15 cellular contexts compared by ENCODE assay signal in the genomic region with DNA sequence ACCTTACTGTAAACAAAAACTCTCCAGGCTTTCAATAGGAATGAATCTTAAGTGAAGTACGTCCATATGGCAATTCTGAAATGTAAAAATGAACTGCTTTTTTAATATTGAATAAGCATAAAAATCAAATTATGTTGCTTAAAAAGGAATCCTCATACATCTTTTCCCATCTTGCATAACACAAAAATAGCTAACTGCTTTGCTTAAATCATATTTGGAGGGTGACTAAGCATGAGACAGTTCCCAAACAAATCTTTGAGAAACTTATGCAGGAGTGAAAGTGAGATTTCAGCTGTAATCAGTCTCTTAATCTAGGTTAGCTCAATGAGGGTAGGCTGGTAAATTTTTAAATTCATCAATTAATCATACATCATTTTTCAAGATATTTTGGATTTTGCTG.
DNase-seq lines count a peak whose midpoint lies in the region; ATAC-seq, FAIRE-seq and TF ChIP-seq lines count a peak whose summit lies in the region.
"Had no signal": no experiment of that assay in that cellular context is flagged by ENCODE, and none has a peak within 500 bp of the region (broad histone marks: within the 10 kb centered on the region; RNA-seq: fewer than 3 reads in every experiment).

No MANE protein-coding gene starts in this region.

- H3K36me3 ChIP-seq in mammary epithelial cell (ENCODE audit: insufficient read depth, low read length) (no peaks in the 10 kb centered on the region), kidney (ENCODE audit: control insufficient read depth in 1 of 2, insufficient read depth in 2 of 2, low read length in 2 of 2) (peaks cover 0 to 2% of the 10 kb centered on the region in 2 donors), right lobe of liver (no peaks in the 10 kb centered on the region), testis (ENCODE audit: low read depth, missing control alignments) (no peaks in the 10 kb centered on the region), BE2C (no peaks in the 10 kb centered on the region)
- H3K36me3 ChIP-seq: sigmoid colon had no signal

- CTCF ChIA-PET in A549 (lab: Yijun Ruan, JAX): no interaction called here
- CTCF ChIA-PET in mammary epithelial cell (lab: Charles Lee; ENCODE audit: low non-redundant PET): interaction anchor here (0.5 kb wide), 1 partner anchor 45 kb away, joined by 4 read pairs; no protein-coding TSS in a partner anchor

- H3K9ac ChIP-seq in mammary epithelial cell (ENCODE audit: insufficient read depth, low read length) (no peak overlapping the region), kidney (ENCODE audit: low read length in 2 of 2) (no peak overlapping the region)

- TF ChIP-seq POLR2A in A549 (IDR thresholded peaks at IDR 0.05; ENCODE audit: low read length) (no peak), right lobe of liver (IDR thresholded peaks at IDR 0.05) (no peak), testis (IDR thresholded peaks at IDR 0.05) (no peak)

- in situ Hi-C loops in mammary epithelial cell (cut with MboI; ENCODE audit: low sequenced_read_pairs in 2 of 2): no loop called here

- TF ChIP-seq EP300 in A549 (IDR thresholded peaks at IDR 0.05): no peak

- dilution Hi-C loops in mammary epithelial cell (cut with HindIII; ENCODE audit: low sequenced_read_pairs): no loop called here

- no peak for FAIRE-seq in A549 (lab: Jason Lieb, UNC)
- peak; percentile 21 for FAIRE-seq in kidney (lab: Jason Lieb, UNC)

- H3K4me3 ChIP-seq in A549 (no peak overlapping the region), mammary epithelial cell (replicated peaks in 1 of 3; ENCODE audit: insufficient read depth in 1 of 3, low read depth in 2 of 3, low read length in 3 of 3) (no peak overlapping the region), kidney (ENCODE audit: low read length in 2 of 2) (no peak overlapping the region), right lobe of liver (no peak overlapping the region), testis (no peak overlapping the region), BE2C (ENCODE audit: low read depth, low read length) (no peak overlapping the region)
- H3K4me3 ChIP-seq: sigmoid colon had no signal

- no TSS peak for BruUV-seq in mammary epithelial cell (replicated peaks; lab: Mats Ljungman, UMichigan)

- H3K27ac ChIP-seq in A549 (no peak overlapping the region), mammary epithelial cell (ENCODE audit: insufficient read depth, low read depth, low read length) (no peak overlapping the region), kidney (ENCODE audit: low read depth in 2 of 2, low read length in 2 of 2) (no peak overlapping the region), right lobe of liver (no peak overlapping the region), testis (no peak overlapping the region)
- H3K27ac ChIP-seq: sigmoid colon had no signal

- TF ChIP-seq RAD21 in A549 (conservative IDR thresholded peaks at IDR 0.05 in 1 of 2, IDR thresholded peaks at IDR 0.05 in 1 of 2): no peak

- no peak for TF ChIP-seq CTCF in A549 (IDR thresholded peaks at IDR 0.05)
- no peak for TF ChIP-seq CTCF in mammary epithelial cell (conservative IDR thresholded peaks at IDR 0.05 in 1 of 2, IDR thresholded peaks at IDR 0.05 in 1 of 2; ENCODE audit: extremely low read depth in 1 of 2, insufficient read depth in 1 of 2, low read depth in 1 of 2, low read length in 2 of 2)
- TF ChIP-seq CTCF in kidney (IDR thresholded peaks at IDR 0.05; ENCODE audit: borderline replicate concordance, extremely low read depth, insufficient read depth): no peak
- no peak for TF ChIP-seq CTCF in right lobe of liver (IDR thresholded peaks at IDR 0.05)
- no peak for TF ChIP-seq CTCF in testis (IDR thresholded peaks at IDR 0.05)
- TF ChIP-seq CTCF in BE2C (IDR thresholded peaks at IDR 0.05; ENCODE audit: low read depth, low read length): no peak

- H3K27me3 ChIP-seq in mammary epithelial cell (ENCODE audit: insufficient read depth, low read length) (no peaks in the 10 kb centered on the region), right lobe of liver (no peaks in the 10 kb centered on the region), testis (no peaks in the 10 kb centered on the region), BE2C (no peaks in the 10 kb centered on the region)
- H3K27me3 ChIP-seq: sigmoid colon had no signal

- H3K9me3 ChIP-seq in A549: no peaks in the 10 kb centered on the region
- no peaks in the 10 kb centered on the region for H3K9me3 ChIP-seq in mammary epithelial cell (replicated peaks; ENCODE audit: insufficient read depth, low read length)
- no peaks in the 10 kb centered on the region for H3K9me3 ChIP-seq in kidney (ENCODE audit: control insufficient read depth in 1 of 2, low read length in 2 of 2)
- no peaks in the 10 kb centered on the region for H3K9me3 ChIP-seq in right lobe of liver
- no peaks in the 10 kb centered on the region for H3K9me3 ChIP-seq in testis
- no peaks in the 10 kb centered on the region for H3K9me3 ChIP-seq in BE2C
- H3K9me3 ChIP-seq: sigmoid colon had no signal

- H3K4me1 ChIP-seq in A549 (peaks cover 31% of the 10 kb centered on the region), mammary epithelial cell (ENCODE audit: insufficient read depth, low read length) (peaks cover 5% of the 10 kb centered on the region), kidney (ENCODE audit: control insufficient read depth in 1 of 2, insufficient read depth in 1 of 2, low read depth in 1 of 2, low read length in 2 of 2) (peaks cover 0 to 4% of the 10 kb centered on the region in 2 donors), right lobe of liver (peaks cover 0 to 6% (median 0%) of the 10 kb centered on the region in 4 donors), testis (no peaks in the 10 kb centered on the region), BE2C (no peaks in the 10 kb centered on the region)

- no peaks in the 10 kb centered on the region for H3K79me2 ChIP-seq in mammary epithelial cell (ENCODE audit: insufficient read depth, low read length)

- no peak for DNase-seq in A549 (ENCODE audit: low read depth in 1 of 2, low spot score in 1 of 2)
- DNase-seq in HS-27A (ENCODE audit: low read depth): peak; percentile 5
- peak; percentile 65 for DNase-seq in mammary epithelial cell
- no peak for DNase-seq in kidney
- no peak for DNase-seq in NCI-H2227 treated with DMSO at 0.1 percent for 48 hours (lab: John Stamatoyannopoulos, UW)
- no peak for DNase-seq in right lobe of liver
- DNase-seq in testis: no peak
- no peak for DNase-seq in BE2C
- DNase-seq: activated gamma-delta T cell; MM.1S; nephron progenitor cell; SHP77 treated with DMSO at 0.1 percent for 48 hours; sigmoid colon; stimulated activated naive CD8-positive, alpha-beta T cell treated with anti-CD3 and anti-CD28 coated beads, Interleukin-15, amount 100 ng/mL, for 72 hours had no signal

- POLR2A ChIA-PET in A549 (lab: Yijun Ruan, JAX): no interaction called here

- no peak for ATAC-seq in A549
- ATAC-seq in right lobe of liver: no peak
- ATAC-seq: HCT116; stimulated activated naive CD8-positive, alpha-beta T cell treated with anti-CD3 and anti-CD28 coated beads, Interleukin-15, amount 100 ng/mL, for 72 hours had no signal

- H2AFZ ChIP-seq in mammary epithelial cell (ENCODE audit: low read depth, low read length): no peak overlapping the region

- 53% methylated on average over 1 of the region's 1 CpG for WGBS in A549 (ENCODE audit: missing lambda C conversion rate)
- 100% methylated on average over 1 of the region's 1 CpG for WGBS in mammary epithelial cell (ENCODE audit: low coverage, missing lambda C conversion rate)
- 90% methylated on average over 1 of the region's 1 CpG for WGBS in right lobe of liver (ENCODE audit: insufficient coverage, low coverage, low lambda C conversion rate, missing lambda C conversion rate)
- 91 to 96% methylated on average over 1 of the region's 1 CpG for WGBS in testis, 2 donors

- no peaks in the 10 kb centered on the region for H4K20me1 ChIP-seq in mammary epithelial cell (ENCODE audit: insufficient read depth, low read length)

- H3K4me2 ChIP-seq in A549 (peak overlapping the region; percentile 64), mammary epithelial cell (ENCODE audit: insufficient read depth, low read depth, low read length) (no peak overlapping the region)

- intact Hi-C loops in mammary epithelial cell (cut with micrococcal nuclease) (no loop called here), kidney (cut with DNase I) (no loop called here), right lobe of liver (cut with DNase I) (no loop called here), testis (cut with DNase I; ENCODE audit: low total_unique reads) (no loop called here)

TF ChIP-seq in A549, 52 proteins besides CTCF, POLR2A, EP300 and RAD21 (continues in another document):
- no peak for TF ChIP-seq FOXS1 (CRISPR knock-in tag; IDR thresholded peaks at IDR 0.05)
- peak; percentile 46 to 70; a peak in 3 of 4 replicates for TF ChIP-seq CEBPB (IDR thresholded peaks at IDR 0.05)
- no peak for TF ChIP-seq HDAC2 (IDR thresholded peaks at IDR 0.05)
- no peak for TF ChIP-seq FOSB (CRISPR knock-in tag; IDR thresholded peaks at IDR 0.05)
- TF ChIP-seq, protein P1, sequence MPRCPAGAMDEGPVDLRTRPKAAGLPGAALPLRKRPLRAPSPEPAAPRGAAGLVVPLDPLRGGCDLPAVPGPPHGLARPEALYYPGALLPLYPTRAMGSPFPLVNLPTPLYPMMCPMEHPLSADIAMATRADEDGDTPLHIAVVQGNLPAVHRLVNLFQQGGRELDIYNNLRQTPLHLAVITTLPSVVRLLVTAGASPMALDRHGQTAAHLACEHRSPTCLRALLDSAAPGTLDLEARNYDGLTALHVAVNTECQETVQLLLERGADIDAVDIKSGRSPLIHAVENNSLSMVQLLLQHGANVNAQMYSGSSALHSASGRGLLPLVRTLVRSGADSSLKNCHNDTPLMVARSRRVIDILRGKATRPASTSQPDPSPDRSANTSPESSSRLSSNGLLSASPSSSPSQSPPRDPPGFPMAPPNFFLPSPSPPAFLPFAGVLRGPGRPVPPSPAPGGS (IDR thresholded peaks at IDR 0.05): no peak
- no peak for TF ChIP-seq KDM5A (IDR thresholded peaks at IDR 0.05)
- peak; percentile 20; the same call in 1 of the 2 replicates for TF ChIP-seq JUNB (IDR thresholded peaks at IDR 0.05)
- TF ChIP-seq BHLHE40 (IDR thresholded peaks at IDR 0.05; ENCODE audit: low read depth, low read length): no peak
- TF ChIP-seq, protein P2, sequence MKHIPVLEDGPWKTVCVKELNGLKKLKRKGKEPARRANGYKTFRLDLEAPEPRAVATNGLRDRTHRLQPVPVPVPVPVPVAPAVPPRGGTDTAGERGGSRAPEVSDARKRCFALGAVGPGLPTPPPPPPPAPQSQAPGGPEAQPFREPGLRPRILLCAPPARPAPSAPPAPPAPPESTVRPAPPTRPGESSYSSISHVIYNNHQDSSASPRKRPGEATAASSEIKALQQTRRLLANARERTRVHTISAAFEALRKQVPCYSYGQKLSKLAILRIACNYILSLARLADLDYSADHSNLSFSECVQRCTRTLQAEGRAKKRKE (CRISPR knock-in tag; IDR thresholded peaks at IDR 0.05; ENCODE audit: low read depth): no peak
- TF ChIP-seq, protein P3, sequence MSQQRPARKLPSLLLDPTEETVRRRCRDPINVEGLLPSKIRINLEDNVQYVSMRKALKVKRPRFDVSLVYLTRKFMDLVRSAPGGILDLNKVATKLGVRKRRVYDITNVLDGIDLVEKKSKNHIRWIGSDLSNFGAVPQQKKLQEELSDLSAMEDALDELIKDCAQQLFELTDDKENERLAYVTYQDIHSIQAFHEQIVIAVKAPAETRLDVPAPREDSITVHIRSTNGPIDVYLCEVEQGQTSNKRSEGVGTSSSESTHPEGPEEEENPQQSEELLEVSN (IDR thresholded peaks at IDR 0.05; ENCODE audit: borderline replicate concordance, low read depth): no peak

Comparison
In these comparisons a context has a peak if more than half of its experiments do, and no peak if none do; other contexts are left out.
1. DNase-seq: peak in HS-27A (single experiment) and mammary epithelial cell (single experiment); none in A549 (0 of 2), kidney (single experiment), NCI-H2227 treated with DMSO at 0.1 percent for 48 hours (single experiment), right lobe of liver (0 of 3), testis (single experiment) and BE2C (single experiment).